In the genomic region with DNA sequence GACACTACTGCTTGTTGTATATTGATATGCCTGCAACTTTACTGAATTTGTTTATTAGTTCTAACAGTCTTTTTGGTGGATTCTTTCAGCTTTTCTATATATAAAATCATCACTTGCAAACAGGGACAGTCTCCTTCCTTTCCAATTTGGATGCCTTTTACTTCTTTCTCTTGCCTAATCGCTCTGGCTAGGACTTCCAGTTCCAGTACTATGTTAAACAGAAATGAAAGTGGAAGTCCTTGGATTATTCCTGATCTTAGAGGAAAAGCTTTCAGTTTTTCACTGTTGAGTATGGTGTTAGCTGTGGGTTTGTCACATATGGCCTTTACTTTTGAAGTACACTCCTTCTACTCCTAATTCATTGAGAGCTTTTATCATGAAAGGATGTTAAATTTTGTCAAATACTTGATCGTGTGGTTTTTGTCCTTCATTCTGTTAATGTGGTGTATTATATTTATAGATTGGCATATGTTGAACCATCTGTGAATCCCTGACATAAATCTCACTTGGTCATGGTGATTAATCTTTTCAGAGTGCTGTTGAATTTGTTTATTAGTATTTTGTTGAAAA, we compare ENCODE assay signal across 16 cellular contexts. TPM values are rescaled to one million over a fixed set of nuclear protein-coding genes. Genes with fewer than 3 reads are reported as not detected.
DNase-seq lines count a peak whose midpoint lies in the region; ATAC-seq lines count a peak whose summit lies in the region.
"Had no signal": no experiment of that assay in that cellular context is flagged by ENCODE, and none has a peak within 500 bp of the region (broad histone marks: within the 10 kb centered on the region; RNA-seq: fewer than 3 reads in every experiment).

No MANE protein-coding gene starts in this region.

- peaks cover 39% of the 10 kb centered on the region for H3K36me3 Mint-ChIP-seq in IgD-negative memory B cell
- H3K36me3 Mint-ChIP-seq in stimulated activated memory B cell treated with anti-CD40 and anti-IgM and Interleukin-4, amounts not matched to agents 10 μg/mL and 1 μg/mL and 100 μg/mL, for 72 hours, result peaks cover 73% of the 10 kb centered on the region

- DNase-seq in cerebellar cortex (ENCODE audit: low spot score) (peak; percentile 76), inferior parietal cortex (ENCODE audit: extremely low spot score) (peak; percentile 27), dermis blood vessel endothelial cell (no peak), activated T-cell treated with anti-CD3 and anti-CD28 coated beads for 4 hours (no peak), glomerular visceral epithelial cell (ENCODE audit: extremely low spot score) (no peak)
- DNase-seq: activated CD4-positive, alpha-beta memory T cell treated with anti-CD3 and anti-CD28 coated beads, Interleukin-2, amount 10 ng/mL, durations not matched to agents 7 days and 5 days; activated naive CD4-positive, alpha-beta T cell; KBM-7; NCI-H187 treated with DMSO at 0.1 percent for 48 hours; posterior cingulate gyrus; stimulated activated CD4-positive, alpha-beta T cell treated with anti-CD3 and anti-CD28 coated beads, Interleukin-1b, Interleukin-23, amount 100 ng/mL, for 48 hours; T1000 had no signal

- H3K4me3 Mint-ChIP-seq in IgD-negative memory B cell, result peak overlapping the region in 1 of 4 donors; percentile 39
- no peak overlapping the region for H3K4me3 Mint-ChIP-seq in stimulated activated memory B cell treated with anti-CD40 and anti-IgM and Interleukin-4, amounts not matched to agents 10 μg/mL and 1 μg/mL and 100 μg/mL, for 72 hours
- H3K4me3 Mint-ChIP-seq: activated CD4-positive, alpha-beta memory T cell treated with anti-CD3 and anti-CD28 coated beads, Interleukin-2, amount 10 ng/mL, durations not matched to agents 7 days and 5 days; mesothelial cell of epicardium had no signal

- peak overlapping the region in 2 of 3 donors; percentile 6 to 25 for H3K27ac Mint-ChIP-seq in IgD-negative memory B cell
- peak overlapping the region; percentile 11 for H3K27ac Mint-ChIP-seq in stimulated activated memory B cell treated with anti-CD40 and anti-IgM and Interleukin-4, amounts not matched to agents 10 μg/mL and 1 μg/mL and 100 μg/mL, for 72 hours
- H3K27ac Mint-ChIP-seq: activated CD4-positive, alpha-beta memory T cell treated with anti-CD3 and anti-CD28 coated beads, Interleukin-2, amount 10 ng/mL, durations not matched to agents 7 days and 5 days; mesothelial cell of epicardium had no signal

- H3K9me3 Mint-ChIP-seq in IgD-negative memory B cell, result peaks cover 3 to 7% (median 7%) of the 10 kb centered on the region in 3 donors
- H3K9me3 Mint-ChIP-seq in stimulated activated memory B cell treated with anti-CD40 and anti-IgM and Interleukin-4, amounts not matched to agents 10 μg/mL and 1 μg/mL and 100 μg/mL, for 72 hours, result no peaks in the 10 kb centered on the region
- H3K9me3 Mint-ChIP-seq: activated CD4-positive, alpha-beta memory T cell treated with anti-CD3 and anti-CD28 coated beads, Interleukin-2, amount 10 ng/mL, durations not matched to agents 7 days and 5 days had no signal

- H3K27me3 Mint-ChIP-seq in IgD-negative memory B cell, result no peaks in the 10 kb centered on the region
- H3K27me3 Mint-ChIP-seq in stimulated activated memory B cell treated with anti-CD40 and anti-IgM and Interleukin-4, amounts not matched to agents 10 μg/mL and 1 μg/mL and 100 μg/mL, for 72 hours, result no peaks in the 10 kb centered on the region
- H3K27me3 Mint-ChIP-seq: activated CD4-positive, alpha-beta memory T cell treated with anti-CD3 and anti-CD28 coated beads, Interleukin-2, amount 10 ng/mL, durations not matched to agents 7 days and 5 days had no signal

- H3K4me1 Mint-ChIP-seq in IgD-negative memory B cell, result peaks cover 23 to 30% (median 25%) of the 10 kb centered on the region in 3 donors
- H3K4me1 Mint-ChIP-seq in stimulated activated memory B cell treated with anti-CD40 and anti-IgM and Interleukin-4, amounts not matched to agents 10 μg/mL and 1 μg/mL and 100 μg/mL, for 72 hours, result peaks cover 58% of the 10 kb centered on the region
- H3K4me1 Mint-ChIP-seq: mesothelial cell of epicardium had no signal

- no peak for ATAC-seq in stimulated activated memory B cell treated with anti-CD40 and anti-IgM and Interleukin-4, amounts not matched to agents 10 μg/mL and 1 μg/mL and 100 μg/mL, for 72 hours
- no peak for ATAC-seq in GM21390 (IDR thresholded peaks at IDR 0.05; ENCODE audit: unreplicated experiment)

RNA-seq across cellular contexts. Expression of gene REL, which starts 52.9 kb away (rescaled TPM):
- polyA plus RNA-seq in IgD-negative memory B cell, result 64.7 TPM
- 21.8 and 30.4 TPM in 2 replicates for total RNA-seq in dermis blood vessel endothelial cell

Comparison
In these comparisons a context has a peak if more than half of its experiments do, and no peak if none do; other contexts are left out.
1. DNase-seq: peak in cerebellar cortex (single experiment) and inferior parietal cortex (single experiment); none in dermis blood vessel endothelial cell (single experiment), activated T-cell treated with anti-CD3 and anti-CD28 coated beads for 4 hours (single experiment) and glomerular visceral epithelial cell (single experiment).